ENCODE assay signal across 19 cellular contexts in the genomic region with DNA sequence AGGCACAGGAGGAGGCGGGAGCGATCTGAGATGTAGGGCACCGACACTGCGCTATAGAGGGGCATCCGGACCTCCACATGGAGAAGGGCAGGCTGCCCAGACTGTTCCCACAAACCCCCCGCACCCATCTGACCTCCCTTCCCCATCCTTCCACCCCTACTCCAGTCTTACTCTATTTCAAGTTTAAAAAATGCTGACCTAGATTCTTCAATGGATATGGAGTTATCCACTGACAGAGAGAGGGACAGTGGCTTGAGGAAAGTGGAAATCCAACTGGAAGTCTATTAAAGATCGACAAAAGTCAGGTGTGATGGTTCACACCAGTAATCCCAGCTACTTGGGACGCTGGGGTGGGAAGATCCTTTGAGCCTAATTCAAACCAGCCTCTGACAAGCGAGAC. TPM values are rescaled to one million over a fixed set of nuclear protein-coding genes. Genes with fewer than 3 reads are reported as not detected.
"Had no signal": no experiment of that assay in that cellular context is flagged by ENCODE, and none has a peak within 500 bp of the region (broad histone marks: within the 10 kb centered on the region; RNA-seq: fewer than 3 reads in every experiment).

No MANE protein-coding gene starts in this region.

- DNase-seq: activated B cell treated with CpG ODN at 0.5 μM for 24 hours, amygdala, cerebellar nuclear complex, cortex of kidney, ovary, T1000 had no signal

- H3K4me3 ChIP-seq: heart right ventricle, ovary, prostate gland, right atrium auricular region, suprapubic skin, tibial nerve had no signal

- H3K4me3 Mint-ChIP-seq: activated B cell treated with CpG ODN at 0.5 μM for 24 hours; activated naive CD4-positive, alpha-beta T cell treated with anti-CD3 and anti-CD28 coated beads, Interleukin-2, amount 10 ng/mL, durations not matched to agents 7 days and 5 days; activated T-cell treated with anti-CD3 and anti-CD28 coated beads, Interleukin-2, amount 50 U/mL, for 72 hours; endodermal cell; memory B cell; stimulated activated naive CD8-positive, alpha-beta T cell treated with anti-CD3 and anti-CD28 coated beads, Interleukin-15, amount 100 ng/mL, for 72 hours had no signal

- H3K4me1 ChIP-seq: prostate gland had no signal

- H3K9me3 Mint-ChIP-seq: activated B cell treated with CpG ODN at 0.5 μM for 24 hours; activated naive CD4-positive, alpha-beta T cell treated with anti-CD3 and anti-CD28 coated beads, Interleukin-2, amount 10 ng/mL, durations not matched to agents 7 days and 5 days; activated T-cell treated with anti-CD3 and anti-CD28 coated beads, Interleukin-2, amount 50 U/mL, for 72 hours; endodermal cell; memory B cell; stimulated activated naive CD8-positive, alpha-beta T cell treated with anti-CD3 and anti-CD28 coated beads, Interleukin-15, amount 100 ng/mL, for 72 hours had no signal

- H3K27ac ChIP-seq: epithelial cell of prostate, heart right ventricle, ovary, prostate gland, right atrium auricular region, suprapubic skin, tibial nerve had no signal

- H3K27me3 Mint-ChIP-seq: activated B cell treated with CpG ODN at 0.5 μM for 24 hours; stimulated activated naive CD8-positive, alpha-beta T cell treated with anti-CD3 and anti-CD28 coated beads, Interleukin-15, amount 100 ng/mL, for 72 hours had no signal

- H3K4me1 Mint-ChIP-seq: memory B cell had no signal

- H3K27ac Mint-ChIP-seq: activated B cell treated with CpG ODN at 0.5 μM for 24 hours; activated naive CD4-positive, alpha-beta T cell treated with anti-CD3 and anti-CD28 coated beads, Interleukin-2, amount 10 ng/mL, durations not matched to agents 7 days and 5 days; activated T-cell treated with anti-CD3 and anti-CD28 coated beads, Interleukin-2, amount 50 U/mL, for 72 hours; endodermal cell; memory B cell; stimulated activated naive CD8-positive, alpha-beta T cell treated with anti-CD3 and anti-CD28 coated beads, Interleukin-15, amount 100 ng/mL, for 72 hours had no signal

- H3K36me3 Mint-ChIP-seq: activated naive CD4-positive, alpha-beta T cell treated with anti-CD3 and anti-CD28 coated beads, Interleukin-2, amount 10 ng/mL, durations not matched to agents 7 days and 5 days; memory B cell had no signal

- H3K36me3 ChIP-seq: heart right ventricle, ovary, prostate gland, right atrium auricular region, suprapubic skin, tibial nerve had no signal

- H3K27me3 ChIP-seq: ovary, right atrium auricular region had no signal

- H3K9me3 ChIP-seq: heart right ventricle, ovary, prostate gland, right atrium auricular region, suprapubic skin, tibial nerve had no signal

RNA-seq across cellular contexts. Expression of gene ACTG2, which starts 28.8 kb away (rescaled TPM):
- total RNA-seq: activated B cell treated with CpG ODN at 0.5 μM for 24 hours; T-helper 1 cell treated with Interleukin-12 subunit alpha and Interleukin-12 subunit beta and Interleukin-4 antibody, amounts not matched to agents 30 ng/mL and 1 ng/mL, for 36 hours had no signal
- polyA plus RNA-seq: keratinocyte had no signal
